ENCODE assay signal across 30 cellular contexts in the genomic region with DNA sequence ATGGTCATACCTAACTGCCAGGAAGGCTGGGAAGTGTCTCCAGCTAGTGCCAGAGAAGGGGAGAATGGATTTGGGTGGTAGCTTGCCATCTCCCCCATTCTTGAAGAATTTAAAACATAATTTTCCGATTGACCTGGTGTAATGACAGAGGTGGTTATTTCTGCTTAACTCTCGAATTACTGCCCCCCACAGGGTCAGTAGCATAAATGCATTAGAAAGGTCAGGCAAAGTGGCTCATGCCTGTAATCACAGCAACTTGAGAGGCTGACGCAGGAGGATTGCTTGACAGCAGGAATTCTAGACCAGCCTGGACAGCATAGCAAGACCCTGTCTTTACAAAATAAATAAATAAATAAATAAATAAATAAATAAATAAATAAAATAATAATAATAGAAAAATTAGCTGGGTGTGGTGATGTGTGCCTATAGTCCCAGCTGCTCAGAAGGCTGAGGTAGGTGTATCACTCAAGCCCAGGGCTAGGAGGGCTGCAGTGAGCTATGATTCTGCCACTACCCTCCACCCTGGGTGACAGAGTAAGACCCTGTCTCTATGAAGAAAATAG. TPM values are rescaled to one million over a fixed set of nuclear protein-coding genes. Genes with fewer than 3 reads are reported as not detected.
"Had no signal": no experiment of that assay in that cellular context is flagged by ENCODE, and none has a peak within 500 bp of the region (broad histone marks: within the 10 kb centered on the region; RNA-seq: fewer than 3 reads in every experiment).

No MANE protein-coding gene starts in this region.

- H3K9me3 ChIP-seq: thyroid gland, upper lobe of left lung, vagina had no signal

- H3K4me1 Mint-ChIP-seq: activated B cell treated with CpG ODN at 0.5 μM for 24 hours; activated naive CD4-positive, alpha-beta T cell treated with anti-CD3 and anti-CD28 coated beads, Interleukin-2, amount 50 U/mL, for 24 hours; activated naive CD8-positive, alpha-beta T cell treated with anti-CD3 and anti-CD28 coated beads, Interleukin-2, amount 50 U/mL, for 24 hours; activated T-helper 17 cell treated with anti-CD3 and anti-CD28 coated beads, Interleukin-2, amount 50 U/mL, for 72 hours; naive thymus-derived CD4-positive, alpha-beta T cell; stimulated activated naive B cell treated with anti-CD40 and anti-IgM and Interleukin-4, amounts not matched to agents 10 μg/mL and 1 μg/mL and 100 μg/mL, for 72 hours had no signal

- H3K27me3 ChIP-seq: breast epithelium, esophagus squamous epithelium, heart right ventricle, left lung, stomach, thyroid gland, upper lobe of left lung, vagina had no signal

- H3K4me3 ChIP-seq: breast epithelium, esophagus squamous epithelium, heart right ventricle, left lung, psoas muscle, stomach, thyroid gland, upper lobe of left lung, vagina had no signal

- H3K36me3 Mint-ChIP-seq: activated naive CD4-positive, alpha-beta T cell treated with anti-CD3 and anti-CD28 coated beads, Interleukin-2, amount 50 U/mL, for 24 hours; naive thymus-derived CD4-positive, alpha-beta T cell; stimulated activated naive B cell treated with anti-CD40 and anti-IgM and Interleukin-4, amounts not matched to agents 10 μg/mL and 1 μg/mL and 100 μg/mL, for 72 hours had no signal

- DNase-seq: activated B cell treated with CpG ODN at 0.5 μM for 24 hours; activated CD4-positive, alpha-beta T cell treated with anti-CD3 and anti-CD28 coated beads, Interleukin-2, amount 50 U/mL, for 1 hour; activated CD8-positive, alpha-beta T cell treated with anti-CD3 and anti-CD28 coated beads for 36 hours; activated naive CD8-positive, alpha-beta T cell treated with anti-CD3 and anti-CD28 coated beads, Interleukin-2, amount 50 U/mL, for 24 hours; activated T-cell treated with anti-CD3 and anti-CD28 coated beads, Interleukin-2, amount 50 U/mL, for 4 hours; amygdala; central memory CD4-positive, alpha-beta T cell; effector CD4-positive, alpha-beta T cell; esophagus squamous epithelium; foreskin melanocyte; heart right ventricle; left lung; midbrain; naive thymus-derived CD4-positive, alpha-beta T cell; nucleus accumbens; psoas muscle; stimulated activated CD4-positive, alpha-beta T cell treated with anti-CD3 and anti-CD28 coated beads, Interleukin-15, amount 100 ng/mL, for 24 hours; stimulated activated CD4-positive, alpha-beta T cell treated with anti-CD3 and anti-CD28 coated beads, Interleukin-2, amount 100 ng/mL, for 24 hours; stimulated activated naive B cell treated with anti-CD40 and anti-IgM and Interleukin-4, amounts not matched to agents 10 μg/mL and 1 μg/mL and 100 μg/mL, for 72 hours; stomach; T-helper 2 cell; thyroid gland; upper lobe of left lung had no signal

- H3K27ac ChIP-seq: breast epithelium, esophagus squamous epithelium, heart right ventricle, left lung, parathyroid adenoma, psoas muscle, stomach, thyroid gland, upper lobe of left lung, vagina had no signal

- H3K27me3 Mint-ChIP-seq: activated naive CD4-positive, alpha-beta T cell treated with anti-CD3 and anti-CD28 coated beads, Interleukin-2, amount 50 U/mL, for 24 hours; activated naive CD8-positive, alpha-beta T cell treated with anti-CD3 and anti-CD28 coated beads, Interleukin-2, amount 50 U/mL, for 24 hours; dendritic cell treated with granulocyte-macrophage colony-stimulating factor and Interleukin-4, amounts not matched to agents 40 ng/mL and 50 ng/mL, for 4 days had no signal

- H3K4me1 ChIP-seq: breast epithelium, left lung, parathyroid adenoma, psoas muscle, stomach, thyroid gland, upper lobe of left lung had no signal

- H3K36me3 ChIP-seq: breast epithelium, thyroid gland, vagina had no signal

- ATAC-seq: activated CD8-positive, alpha-beta T cell treated with anti-CD3 and anti-CD28 coated beads for 36 hours; activated naive CD8-positive, alpha-beta T cell treated with anti-CD3 and anti-CD28 coated beads, Interleukin-2, amount 50 U/mL, for 24 hours; activated T-cell treated with anti-CD3 and anti-CD28 coated beads, Interleukin-2, amount 50 U/mL, for 4 hours; activated T-helper 17 cell treated with anti-CD3 and anti-CD28 coated beads, Interleukin-2, amount 50 U/mL, for 72 hours; heart right ventricle; left lung; naive thymus-derived CD4-positive, alpha-beta T cell; psoas muscle; stimulated activated naive B cell treated with anti-CD40 and anti-IgM and Interleukin-4, amounts not matched to agents 10 μg/mL and 1 μg/mL and 100 μg/mL, for 72 hours had no signal

- H3K9me3 Mint-ChIP-seq: activated naive CD4-positive, alpha-beta T cell treated with anti-CD3 and anti-CD28 coated beads, Interleukin-2, amount 50 U/mL, for 24 hours; activated naive CD8-positive, alpha-beta T cell treated with anti-CD3 and anti-CD28 coated beads, Interleukin-2, amount 50 U/mL, for 24 hours; activated T-helper 17 cell treated with anti-CD3 and anti-CD28 coated beads, Interleukin-2, amount 50 U/mL, for 72 hours; neural crest cell had no signal

- H3K4me3 Mint-ChIP-seq: activated B cell treated with CpG ODN at 0.5 μM for 24 hours; activated CD8-positive, alpha-beta T cell treated with anti-CD3 and anti-CD28 coated beads for 36 hours; activated naive CD4-positive, alpha-beta T cell treated with anti-CD3 and anti-CD28 coated beads, Interleukin-2, amount 50 U/mL, for 24 hours; activated naive CD8-positive, alpha-beta T cell treated with anti-CD3 and anti-CD28 coated beads, Interleukin-2, amount 50 U/mL, for 24 hours; activated T-cell treated with anti-CD3 and anti-CD28 coated beads, Interleukin-2, amount 50 U/mL, for 4 hours; activated T-helper 17 cell treated with anti-CD3 and anti-CD28 coated beads, Interleukin-2, amount 50 U/mL, for 72 hours; dendritic cell treated with granulocyte-macrophage colony-stimulating factor and Interleukin-4, amounts not matched to agents 40 ng/mL and 50 ng/mL, for 4 days; naive thymus-derived CD4-positive, alpha-beta T cell; neural crest cell; stimulated activated naive B cell treated with anti-CD40 and anti-IgM and Interleukin-4, amounts not matched to agents 10 μg/mL and 1 μg/mL and 100 μg/mL, for 72 hours had no signal

- H3K27ac Mint-ChIP-seq: activated B cell treated with CpG ODN at 0.5 μM for 24 hours; activated CD8-positive, alpha-beta T cell treated with anti-CD3 and anti-CD28 coated beads for 36 hours; activated naive CD4-positive, alpha-beta T cell treated with anti-CD3 and anti-CD28 coated beads, Interleukin-2, amount 50 U/mL, for 24 hours; activated naive CD8-positive, alpha-beta T cell treated with anti-CD3 and anti-CD28 coated beads, Interleukin-2, amount 50 U/mL, for 24 hours; activated T-helper 17 cell treated with anti-CD3 and anti-CD28 coated beads, Interleukin-2, amount 50 U/mL, for 72 hours; dendritic cell treated with granulocyte-macrophage colony-stimulating factor and Interleukin-4, amounts not matched to agents 40 ng/mL and 50 ng/mL, for 4 days; naive thymus-derived CD4-positive, alpha-beta T cell; stimulated activated naive B cell treated with anti-CD40 and anti-IgM and Interleukin-4, amounts not matched to agents 10 μg/mL and 1 μg/mL and 100 μg/mL, for 72 hours had no signal

RNA-seq across cellular contexts. Expression of a gene that starts 27.5 kb away (rescaled TPM):
- total RNA-seq: activated B cell treated with CpG ODN at 0.5 μM for 24 hours; activated CD8-positive, alpha-beta T cell treated with anti-CD3 and anti-CD28 coated beads for 36 hours; activated T-cell treated with anti-CD3 and anti-CD28 coated beads, Interleukin-2, amount 50 U/mL, for 4 hours; activated T-helper 17 cell treated with anti-CD3 and anti-CD28 coated beads, Interleukin-2, amount 50 U/mL, for 72 hours had no signal
